8 cellular contexts compared by ENCODE assay signal in the genomic region with DNA sequence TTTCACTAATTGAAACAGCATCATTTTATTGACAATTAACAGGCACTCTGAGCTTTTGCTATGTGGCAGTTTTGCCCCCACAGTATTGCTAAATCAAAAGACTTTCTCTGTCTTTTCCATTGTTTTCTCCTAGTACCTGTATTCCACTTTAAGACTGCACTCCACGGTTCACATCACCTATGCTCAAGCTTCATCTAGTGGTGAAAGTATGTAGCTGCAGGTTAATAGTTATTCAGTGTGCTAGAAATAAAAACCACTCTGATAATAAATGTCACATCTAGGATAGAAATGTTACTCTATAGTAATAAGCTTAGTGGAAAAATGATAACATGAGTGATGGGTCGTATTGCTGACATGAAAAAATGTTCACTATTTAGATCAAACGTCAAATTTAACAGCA. TPM values are rescaled to one million over a fixed set of nuclear protein-coding genes. Genes with fewer than 3 reads are reported as not detected.
DNase-seq lines count a peak whose midpoint lies in the region; ATAC-seq, FAIRE-seq and TF ChIP-seq lines count a peak whose summit lies in the region.

No MANE protein-coding gene starts in this region.

- peak; percentile 25 for TF ChIP-seq CTCF in 22Rv1 (IDR thresholded peaks at IDR 0.05)
- TF ChIP-seq CTCF in RWPE2 (IDR thresholded peaks at IDR 0.05; ENCODE audit: poor library complexity, severe bottlenecking), result peak; percentile 69
- TF ChIP-seq CTCF in kidney (IDR thresholded peaks at IDR 0.05; ENCODE audit: borderline replicate concordance, extremely low read depth, insufficient read depth), result peak; percentile 54

- ATAC-seq in GM18502 (IDR thresholded peaks at IDR 0.05; ENCODE audit: poor library complexity, unreplicated experiment), result peak; percentile 72
- ATAC-seq in HG03159 (IDR thresholded peaks at IDR 0.05; ENCODE audit: unreplicated experiment), result peak; percentile 63
- peak; percentile 58; the same call in 2 of the 3 replicates for ATAC-seq in RWPE2 (ENCODE audit: low read depth)
- ATAC-seq in HG02763 (IDR thresholded peaks at IDR 0.05; ENCODE audit: unreplicated experiment), result no peak

- DNase-seq in RWPE2 (ENCODE audit: low spot score), result no peak
- DNase-seq in kidney, result no peak
- DNase-seq in activated T-cell treated with anti-CD3 and anti-CD28 coated beads, Interleukin-2, amount 50 U/mL, for 1 hour, result no peak
- no peak for DNase-seq in NCI-H187 treated with DMSO at 0.1 percent for 48 hours (lab: John Stamatoyannopoulos, UW)

- H3K27me3 ChIP-seq in RWPE2 (ENCODE audit: insufficient read depth, poor library complexity, severe bottlenecking), result no peaks in the 10 kb centered on the region

- peak; percentile 76 for FAIRE-seq in kidney (lab: Jason Lieb, UNC)

- no peak overlapping the region for H3K9ac ChIP-seq in kidney (ENCODE audit: low read length in 2 of 2)

- intact Hi-C loops in kidney (cut with DNase I), result no loop called here

- H3K9me3 ChIP-seq in RWPE2 (ENCODE audit: severe bottlenecking), result peaks cover 2% of the 10 kb centered on the region
- no peaks in the 10 kb centered on the region for H3K9me3 ChIP-seq in kidney (ENCODE audit: control insufficient read depth in 1 of 2, low read length in 2 of 2)

- H3K4me3 ChIP-seq in RWPE2 (ENCODE audit: severe bottlenecking), result no peak overlapping the region
- no peak overlapping the region for H3K4me3 ChIP-seq in kidney (ENCODE audit: low read length in 2 of 2)

- peaks cover 67% of the 10 kb centered on the region for H3K36me3 ChIP-seq in RWPE2 (ENCODE audit: low read depth)
- peaks cover 0 to under 1% of the 10 kb centered on the region in 2 donors for H3K36me3 ChIP-seq in kidney (ENCODE audit: control insufficient read depth in 1 of 2, insufficient read depth in 2 of 2, low read length in 2 of 2)

- H3K4me1 ChIP-seq in RWPE2 (ENCODE audit: insufficient read depth, poor library complexity, severe bottlenecking), result no peaks in the 10 kb centered on the region
- no peaks in the 10 kb centered on the region for H3K4me1 ChIP-seq in kidney (ENCODE audit: control insufficient read depth in 1 of 2, insufficient read depth in 1 of 2, low read depth in 1 of 2, low read length in 2 of 2)

- H3K27ac ChIP-seq in 22Rv1 (no peak overlapping the region), RWPE2 (ENCODE audit: poor library complexity, severe bottlenecking) (no peak overlapping the region), kidney (ENCODE audit: low read depth in 2 of 2, low read length in 2 of 2) (no peak overlapping the region)

RNA-seq across cellular contexts. Expression of a gene that starts 24.6 kb away (rescaled TPM):
- 15.5 TPM for total RNA-seq in kidney
- 9.3 TPM for polyA plus RNA-seq in kidney (ENCODE audit: insufficient read depth, low read depth, low replicate concordance)

RNA-seq across cellular contexts. Expression of a gene that starts 25.7 kb away (rescaled TPM):
- total RNA-seq in kidney, result 82.7 TPM
- 20.2 TPM for polyA plus RNA-seq in kidney (ENCODE audit: insufficient read depth, low read depth, low replicate concordance)
